In the genomic region with DNA sequence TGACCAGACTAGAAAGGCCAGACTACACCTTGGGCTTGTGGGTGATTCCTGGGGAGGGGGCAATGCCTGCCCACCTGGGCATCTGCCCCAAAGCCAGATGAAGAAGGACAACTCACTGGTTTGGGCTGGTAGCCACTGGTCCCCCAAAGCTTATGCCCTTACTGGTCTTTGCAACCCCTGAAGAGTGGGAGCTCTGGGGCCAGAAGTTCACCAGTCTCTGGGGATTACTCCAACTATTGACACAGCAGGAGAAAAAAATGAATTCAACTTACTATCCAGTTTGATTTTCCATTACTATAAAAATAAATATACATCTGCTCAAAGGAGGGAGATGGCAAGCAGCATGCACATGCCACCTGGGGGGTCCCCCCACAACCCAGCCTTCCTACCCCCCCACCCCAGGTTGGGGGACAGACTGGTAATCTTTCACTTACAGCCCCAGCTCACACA, we compare ENCODE assay signal across 8 cellular contexts. TPM values are rescaled to one million over a fixed set of nuclear protein-coding genes. Genes with fewer than 3 reads are reported as not detected.
DNase-seq lines count a peak whose midpoint lies in the region; ATAC-seq and TF ChIP-seq lines count a peak whose summit lies in the region.

No MANE protein-coding gene starts in this region.

- H3K36me3 ChIP-seq in BJ (ENCODE audit: control insufficient read depth, insufficient read depth, low read length) = no peaks in the 10 kb centered on the region
- peaks cover 11% of the 10 kb centered on the region for H3K36me3 ChIP-seq in NT2/D1 (ENCODE audit: insufficient read depth, insufficient read length, low read length)
- no peaks in the 10 kb centered on the region for H3K36me3 ChIP-seq in endocrine pancreas (ENCODE audit: control insufficient read depth, insufficient read depth, low read length)
- H3K36me3 ChIP-seq in neural cell (ENCODE audit: insufficient read depth, low read length) = no peaks in the 10 kb centered on the region

- DNase-seq in BJ (ENCODE audit: low read depth) (no peak), NT2/D1 (ENCODE audit: low read depth, low spot score) (no peak), GF-D8 (lab: John Stamatoyannopoulos, UW) (no peak), NCI-H1105 treated with DMSO at 0.1 percent for 48 hours (lab: John Stamatoyannopoulos, UW) (no peak)
- no peak for DNase-seq in activated effector memory CD4-positive, alpha-beta T cell treated with Interleukin-2 at 50 U/mL for 16 hours

- peaks cover 63% of the 10 kb centered on the region for H4K20me1 ChIP-seq in neural cell (ENCODE audit: insufficient read depth)

- H3K9me3 ChIP-seq in NT2/D1 (ENCODE audit: insufficient read depth, low read length) (no peaks in the 10 kb centered on the region), endocrine pancreas (ENCODE audit: control insufficient read depth, low read length) (no peaks in the 10 kb centered on the region), neural cell (ENCODE audit: low read length) (no peaks in the 10 kb centered on the region)

- CTCF ChIA-PET in BJ (lab: Yijun Ruan, JAX) = interaction anchor here (0.7 to 12.5 kb wide), 15 partner anchors 11 to 305 kb away, joined by 3 to 238 read pairs (median 4); no protein-coding TSS in a partner anchor

- TF ChIP-seq CTCF in BJ (IDR thresholded peaks at IDR 0.05; ENCODE audit: insufficient read depth, low read depth, low read length) (no peak), neural cell (IDR thresholded peaks at IDR 0.05; ENCODE audit: poor library complexity, severe bottlenecking) (no peak)

- H3K27me3 ChIP-seq in BJ (ENCODE audit: control insufficient read depth, insufficient read depth, low read length) = no peaks in the 10 kb centered on the region
- H3K27me3 ChIP-seq in NT2/D1 (ENCODE audit: insufficient read depth, insufficient read length) = peaks cover 6% of the 10 kb centered on the region
- no peaks in the 10 kb centered on the region for H3K27me3 ChIP-seq in endocrine pancreas (ENCODE audit: control insufficient read depth, insufficient read depth, low read length)
- H3K27me3 ChIP-seq in neural cell (ENCODE audit: insufficient read depth, low read depth, low read length) = no peaks in the 10 kb centered on the region

- peak overlapping the region; percentile 78 for H3K27ac ChIP-seq in neural cell (ENCODE audit: low read length)

- no peak for TF ChIP-seq RAD21 in neural cell (conservative IDR thresholded peaks at IDR 0.05)

- H2AFZ ChIP-seq in neural cell (ENCODE audit: low read depth, low read length) = no peak overlapping the region

- peaks cover 61% of the 10 kb centered on the region for H3K4me1 ChIP-seq in NT2/D1 (ENCODE audit: insufficient read depth, insufficient read length)
- no peaks in the 10 kb centered on the region for H3K4me1 ChIP-seq in endocrine pancreas (ENCODE audit: control insufficient read depth, insufficient read depth, low read length)

- peak overlapping the region; percentile 73 for H3K9ac ChIP-seq in NT2/D1 (ENCODE audit: insufficient read length, low read depth)
- peak overlapping the region; percentile 76 for H3K9ac ChIP-seq in endocrine pancreas (ENCODE audit: control insufficient read depth, insufficient read depth, low read length)
- H3K9ac ChIP-seq in neural cell (ENCODE audit: low read length) = peak overlapping the region; percentile 96

- POLR2A ChIA-PET in BJ (lab: Charles Lee) = no interaction called here

- H3K4me3 ChIP-seq in BJ (ENCODE audit: low read depth, low read length) = peak overlapping the region; percentile 82
- no peak overlapping the region for H3K4me3 ChIP-seq in NT2/D1 (ENCODE audit: insufficient read length, low read depth)
- H3K4me3 ChIP-seq in endocrine pancreas (ENCODE audit: control insufficient read depth, insufficient read depth, low read length) = peak overlapping the region; percentile 6
- peak overlapping the region; percentile 97 for H3K4me3 ChIP-seq in neural cell (ENCODE audit: low read length)

- H3K9me2 ChIP-seq in neural cell (ENCODE audit: insufficient read depth, low read length) = no peaks in the 10 kb centered on the region

- no peak for ATAC-seq in GM18498 (IDR thresholded peaks at IDR 0.05; ENCODE audit: unreplicated experiment)

- peaks cover 76% of the 10 kb centered on the region for H3K79me2 ChIP-seq in neural cell (replicated peaks; ENCODE audit: insufficient read depth, low read length)

- peak overlapping the region; percentile 91 for H3K4me2 ChIP-seq in neural cell (ENCODE audit: low read length)

- no peak for TF ChIP-seq EP300 in neural cell (conservative IDR thresholded peaks at IDR 0.05; ENCODE audit: poor library complexity, severe bottlenecking)

- H3F3A ChIP-seq in neural cell (ENCODE audit: insufficient read depth, low read length, poor library complexity, severe bottlenecking) = no peaks in the 10 kb centered on the region

TF ChIP-seq in neural cell, 6 proteins besides CTCF, POLR2A, EP300 and RAD21:
- TF ChIP-seq POLR2AphosphoS5 (IDR thresholded peaks at IDR 0.05) (no peak), MXI1 (conservative IDR thresholded peaks at IDR 0.05; ENCODE audit: poor library complexity, severe bottlenecking) (no peak), EZH2 (IDR thresholded peaks at IDR 0.05; ENCODE audit: borderline replicate concordance, insufficient read depth, low read length, poor library complexity, severe bottlenecking) (no peak), REST (IDR thresholded peaks at IDR 0.05; ENCODE audit: borderline replicate concordance) (no peak), SMC3 (conservative IDR thresholded peaks at IDR 0.05; ENCODE audit: poor library complexity) (no peak), TAF1 (IDR thresholded peaks at IDR 0.05; ENCODE audit: low read depth) (no peak)

RNA-seq across cellular contexts. Expression of gene AHDC1, which starts 2.6 kb away (rescaled TPM):
- 3.5 and 4.1 TPM in 2 replicates for polyA plus RNA-seq in BJ (2011; rRNA removed)
- 4.4 and 5.2 TPM in 2 replicates for polyA minus RNA-seq in BJ (2011; rRNA and poly(A)+ RNA removed)
- polyA plus RNA-seq in neural cell = 5.3 and 18.4 TPM in 2 replicates
- 28.0 and 30.7 TPM in 2 replicates for polyA minus RNA-seq in neural cell

RNA-seq across cellular contexts. Expression of gene FGR, which starts 33.6 kb away (rescaled TPM):
- polyA plus RNA-seq in BJ (2011; rRNA removed) (not detected in 2 replicates), neural cell (not detected in 2 replicates)
- polyA minus RNA-seq in BJ (2011; rRNA and poly(A)+ RNA removed) = 0.21 TPM in 1 of 2 replicates, not detected in the other
- not detected in 2 replicates for polyA minus RNA-seq in neural cell
